In the genomic region with DNA sequence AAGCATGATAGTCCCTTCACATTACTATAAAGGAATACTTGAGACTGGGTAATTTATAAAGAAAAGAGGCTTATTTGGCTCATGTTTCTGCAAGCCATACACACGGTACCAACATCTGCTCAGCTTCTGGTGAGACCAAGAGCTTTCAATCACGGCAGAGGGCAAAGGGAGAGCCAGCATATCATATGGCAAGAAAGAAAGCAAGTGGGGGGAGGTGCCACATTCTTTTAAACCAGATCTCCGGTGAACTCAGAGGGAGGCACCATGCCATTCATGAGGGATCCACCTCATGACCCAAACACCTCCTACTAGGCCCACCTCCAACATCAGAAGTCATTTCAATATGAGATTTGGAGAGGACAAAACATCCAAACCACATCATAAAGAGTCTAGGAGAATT, we compare ENCODE assay signal across 1 cellular context.
TF ChIP-seq lines count a peak whose summit lies in the region.

No MANE protein-coding gene starts in this region.

TF ChIP-seq in HepG2, 621 proteins besides CTCF, POLR2A, EP300 and RAD21 (continued from another document):
- peak; percentile 55; the same call in 1 of the 2 replicates for TF ChIP-seq ZNF281 (CRISPR knock-in tag; IDR thresholded peaks at IDR 0.05; ENCODE audit: borderline replicate concordance)
- no peak for TF ChIP-seq FOXK2 (IDR thresholded peaks at IDR 0.05)
